ENCODE assay signal across 30 cellular contexts in genomic region chrX:37476571-37477188, GRCh38.
"Had no signal": no experiment of that assay in that cellular context is flagged by ENCODE, and none has a peak within 500 bp of the region (broad histone marks: within the 10 kb centered on the region; RNA-seq: fewer than 3 reads in every experiment).

No MANE protein-coding gene starts in this region.

- ATAC-seq: activated CD8-positive, alpha-beta memory T cell treated with anti-CD3 and anti-CD28 coated beads, Interleukin-2, amount 10 ng/mL, durations not matched to agents 7 days and 5 days; activated CD8-positive, alpha-beta T cell treated with anti-CD3 and anti-CD28 coated beads, Interleukin-2, amount 10 ng/mL, durations not matched to agents 7 days and 5 days; activated naive CD8-positive, alpha-beta T cell treated with anti-CD3 and anti-CD28 coated beads, Interleukin-2, amount 50 U/mL, for 24 hours; heart left ventricle; left lobe of liver; lower lobe of right lung; natural killer cell; stimulated activated effector memory CD8-positive, alpha-beta T cell treated with anti-CD3 and anti-CD28 coated beads, Interleukin-12 subunit alpha, Interleukin-12 subunit beta, amount 100 ng/mL, for 72 hours had no signal

- H3K36me3 Mint-ChIP-seq: activated CD8-positive, alpha-beta memory T cell treated with anti-CD3 and anti-CD28 coated beads, Interleukin-2, amount 10 ng/mL, durations not matched to agents 7 days and 5 days; activated naive CD4-positive, alpha-beta T cell treated with anti-CD3 and anti-CD28 coated beads, Interleukin-2, amount 50 U/mL, for 24 hours; natural killer cell; neural progenitor cell; stimulated activated effector memory CD8-positive, alpha-beta T cell treated with anti-CD3 and anti-CD28 coated beads, Interleukin-12 subunit alpha, Interleukin-12 subunit beta, amount 100 ng/mL, for 72 hours had no signal

- H3K27me3 Mint-ChIP-seq: activated CD8-positive, alpha-beta memory T cell treated with anti-CD3 and anti-CD28 coated beads, Interleukin-2, amount 10 ng/mL, durations not matched to agents 7 days and 5 days; activated naive CD4-positive, alpha-beta T cell treated with anti-CD3 and anti-CD28 coated beads, Interleukin-2, amount 50 U/mL, for 24 hours; activated naive CD8-positive, alpha-beta T cell treated with anti-CD3 and anti-CD28 coated beads, Interleukin-2, amount 50 U/mL, for 24 hours; stimulated activated naive CD8-positive, alpha-beta T cell treated with anti-CD3 and anti-CD28 coated beads, Interleukin-15, Interleukin-2, amounts not matched to agents 100 ng/mL and 50 ng/mL, for 24 hours had no signal

- H3K27ac ChIP-seq: heart left ventricle, lower lobe of right lung, neural progenitor cell, parathyroid adenoma, psoas muscle, sigmoid colon, thoracic aorta had no signal

- H3K9me3 Mint-ChIP-seq: activated B cell treated with CpG ODN at 0.5 μM for 24 hours; activated naive CD4-positive, alpha-beta T cell treated with anti-CD3 and anti-CD28 coated beads, Interleukin-2, amount 50 U/mL, for 24 hours; activated naive CD8-positive, alpha-beta T cell treated with anti-CD3 and anti-CD28 coated beads, Interleukin-2, amount 50 U/mL, for 24 hours; activated T-helper 2 cell treated with anti-CD3 and anti-CD28 coated beads, Interferon-gamma antibody, Interleukin-2, Interleukin-4, amounts not matched to agents 10 μg/mL and 5 μg/mL and 100 μg/mL, durations not matched to agents 14 hours and 24 hours and 36 hours; natural killer cell; neural progenitor cell; stimulated activated effector memory CD8-positive, alpha-beta T cell treated with anti-CD3 and anti-CD28 coated beads, Interleukin-12 subunit alpha, Interleukin-12 subunit beta, amount 100 ng/mL, for 72 hours; stimulated activated naive CD8-positive, alpha-beta T cell treated with anti-CD3 and anti-CD28 coated beads, Interleukin-15, Interleukin-2, amounts not matched to agents 100 ng/mL and 50 ng/mL, for 24 hours had no signal

- H3K4me3 Mint-ChIP-seq: activated B cell treated with CpG ODN at 0.5 μM for 24 hours; activated CD8-positive, alpha-beta memory T cell treated with anti-CD3 and anti-CD28 coated beads, Interleukin-2, amount 10 ng/mL, durations not matched to agents 7 days and 5 days; activated CD8-positive, alpha-beta T cell treated with anti-CD3 and anti-CD28 coated beads, Interleukin-2, amount 10 ng/mL, durations not matched to agents 7 days and 5 days; activated naive CD4-positive, alpha-beta T cell treated with anti-CD3 and anti-CD28 coated beads, Interleukin-2, amount 50 U/mL, for 24 hours; activated naive CD8-positive, alpha-beta T cell treated with anti-CD3 and anti-CD28 coated beads, Interleukin-2, amount 50 U/mL, for 24 hours; endodermal cell; natural killer cell; neural progenitor cell; stimulated activated effector memory CD8-positive, alpha-beta T cell treated with anti-CD3 and anti-CD28 coated beads, Interleukin-12 subunit alpha, Interleukin-12 subunit beta, amount 100 ng/mL, for 72 hours; stimulated activated naive CD8-positive, alpha-beta T cell treated with anti-CD3 and anti-CD28 coated beads, Interleukin-15, Interleukin-2, amounts not matched to agents 100 ng/mL and 50 ng/mL, for 24 hours had no signal

- H3K27ac Mint-ChIP-seq: activated B cell treated with CpG ODN at 0.5 μM for 24 hours; activated CD8-positive, alpha-beta memory T cell treated with anti-CD3 and anti-CD28 coated beads, Interleukin-2, amount 10 ng/mL, durations not matched to agents 7 days and 5 days; activated CD8-positive, alpha-beta T cell treated with anti-CD3 and anti-CD28 coated beads, Interleukin-2, amount 10 ng/mL, durations not matched to agents 7 days and 5 days; activated naive CD4-positive, alpha-beta T cell treated with anti-CD3 and anti-CD28 coated beads, Interleukin-2, amount 50 U/mL, for 24 hours; activated naive CD8-positive, alpha-beta T cell treated with anti-CD3 and anti-CD28 coated beads, Interleukin-2, amount 50 U/mL, for 24 hours; activated T-helper 2 cell treated with anti-CD3 and anti-CD28 coated beads, Interferon-gamma antibody, Interleukin-2, Interleukin-4, amounts not matched to agents 10 μg/mL and 5 μg/mL and 100 μg/mL, durations not matched to agents 14 hours and 24 hours and 36 hours; endodermal cell; natural killer cell; neural progenitor cell; stimulated activated effector memory CD8-positive, alpha-beta T cell treated with anti-CD3 and anti-CD28 coated beads, Interleukin-12 subunit alpha, Interleukin-12 subunit beta, amount 100 ng/mL, for 72 hours; stimulated activated naive CD8-positive, alpha-beta T cell treated with anti-CD3 and anti-CD28 coated beads, Interleukin-15, Interleukin-2, amounts not matched to agents 100 ng/mL and 50 ng/mL, for 24 hours had no signal

- H3K27me3 ChIP-seq: neural progenitor cell, sigmoid colon had no signal

- H3K4me1 Mint-ChIP-seq: activated B cell treated with CpG ODN at 0.5 μM for 24 hours; activated CD8-positive, alpha-beta memory T cell treated with anti-CD3 and anti-CD28 coated beads, Interleukin-2, amount 10 ng/mL, durations not matched to agents 7 days and 5 days; activated naive CD4-positive, alpha-beta T cell treated with anti-CD3 and anti-CD28 coated beads, Interleukin-2, amount 50 U/mL, for 24 hours; activated naive CD8-positive, alpha-beta T cell treated with anti-CD3 and anti-CD28 coated beads, Interleukin-2, amount 50 U/mL, for 24 hours; natural killer cell; neural progenitor cell; stimulated activated effector memory CD8-positive, alpha-beta T cell treated with anti-CD3 and anti-CD28 coated beads, Interleukin-12 subunit alpha, Interleukin-12 subunit beta, amount 100 ng/mL, for 72 hours had no signal

- H3K4me1 ChIP-seq: heart left ventricle, lower lobe of right lung, parathyroid adenoma, psoas muscle, sigmoid colon had no signal

- H3K4me3 ChIP-seq: heart left ventricle, lower lobe of right lung, neural progenitor cell, psoas muscle, sigmoid colon, thoracic aorta had no signal

- H3K36me3 ChIP-seq: heart left ventricle, lower lobe of right lung, neural progenitor cell, sigmoid colon, thoracic aorta had no signal

- H3K9me3 ChIP-seq: heart left ventricle, lower lobe of right lung, psoas muscle, sigmoid colon, thoracic aorta had no signal

- DNase-seq: activated B cell treated with CpG ODN at 0.5 μM for 24 hours; activated CD8-positive, alpha-beta memory T cell treated with anti-CD3 and anti-CD28 coated beads, Interleukin-2, amount 10 ng/mL, durations not matched to agents 7 days and 5 days; activated CD8-positive, alpha-beta T cell treated with anti-CD3 and anti-CD28 coated beads, Interleukin-2, amount 10 ng/mL, durations not matched to agents 7 days and 5 days; activated naive CD8-positive, alpha-beta T cell treated with anti-CD3 and anti-CD28 coated beads, Interleukin-2, amount 50 U/mL, for 24 hours; activated T-cell treated with anti-CD3 and anti-CD28 coated beads, Interleukin-2, amount 50 U/mL, for 48 hours; amygdala; caudate nucleus; endodermal cell; foreskin fibroblast; heart left ventricle; hypothalamus; kidney glomerular epithelial cell; lower lobe of right lung; mesenchymal stem cell; natural killer cell; occipital lobe; psoas muscle; sigmoid colon; small intestine; stimulated activated CD4-positive, alpha-beta T cell treated with anti-CD3 and anti-CD28 coated beads, Interleukin-4, amount 100 ng/mL, for 24 hours; T-helper 2 cell; trophoblast cell had no signal
